ENCODE assay signal across 29 cellular contexts in genomic region chr14:89391123-89391522, GRCh38. TPM values are rescaled to one million over a fixed set of nuclear protein-coding genes. Genes with fewer than 3 reads are reported as not detected.
DNase-seq lines count a peak whose midpoint lies in the region; ATAC-seq, FAIRE-seq and TF ChIP-seq lines count a peak whose summit lies in the region.
"Had no signal": no experiment of that assay in that cellular context is flagged by ENCODE, and none has a peak within 500 bp of the region (broad histone marks: within the 10 kb centered on the region; RNA-seq: fewer than 3 reads in every experiment).

No MANE protein-coding gene starts in this region.

- no peak overlapping the region for H2AFZ ChIP-seq in DND-41 (ENCODE audit: low read depth, low read length)
- H2AFZ ChIP-seq: GM23248 had no signal

- no peak overlapping the region for H3K4me2 ChIP-seq in DND-41 (ENCODE audit: insufficient read depth, low read length)

- FAIRE-seq in pancreas (lab: Jason Lieb, UNC) (no peak), GM19239 (lab: Jason Lieb, UNC) (no peak)

- DNase-seq in DND-41 (no peak), M059J (ENCODE audit: low read depth) (peak; percentile 23), epithelial cell of esophagus (ENCODE audit: low read depth) (peak; percentile 27), pancreas (no peak), COLO668 (lab: John Stamatoyannopoulos, UW; ENCODE audit: unreplicated experiment) (no peak), cortex of kidney (lab: John Stamatoyannopoulos, UW) (no peak), GM19239 (ENCODE audit: insufficient read length, low spot score) (no peak)
- DNase-seq: activated CD4-positive, alpha-beta T cell treated with anti-CD3 and anti-CD28 coated beads, Interleukin-2, amount 10 ng/mL, durations not matched to agents 7 days and 5 days; activated naive CD4-positive, alpha-beta T cell treated with Interleukin-2 at 50 U/mL for 16 hours; activated T-cell treated with anti-CD3 and anti-CD28 coated beads, Interleukin-2, amount 50 U/mL, for 4 hours; CD8-positive, alpha-beta memory T cell; colonic mucosa; GDM1; GM23248; hypothalamus; midbrain; natural killer cell; NCI-H1092; NCI-H1694 treated with DMSO at 0.1 percent for 48 hours; NCI-H2171 treated with DMSO at 0.1 percent for 48 hours; NCI-H524 treated with DMSO at 0.1 percent for 48 hours; occipital lobe; SHP77 treated with DMSO at 0.1 percent for 48 hours; stimulated activated CD4-positive, alpha-beta T cell treated with anti-CD3 and anti-CD28 coated beads, Interleukin-2, amount 100 ng/mL, for 24 hours; trophoblast cell had no signal

- H3K27ac ChIP-seq in DND-41 (ENCODE audit: low read length) (peak overlapping the region; percentile 97), pancreas (no peak overlapping the region)
- H3K27ac ChIP-seq: breast epithelium, colonic mucosa, GM23248 had no signal

- no peak overlapping the region for H3K9ac ChIP-seq in DND-41 (ENCODE audit: low read depth, low read length)
- H3K9ac ChIP-seq: GM23248 had no signal

- H3K9me3 ChIP-seq in DND-41 (ENCODE audit: insufficient read depth, low read length, severe bottlenecking) = no peaks in the 10 kb centered on the region
- no peaks in the 10 kb centered on the region for H3K9me3 ChIP-seq in pancreas
- H3K9me3 ChIP-seq: breast epithelium, colonic mucosa had no signal

- H3K4me3 ChIP-seq in DND-41 (ENCODE audit: low read depth in 1 of 2, low read length in 2 of 2) (no peak overlapping the region), epithelial cell of esophagus (ENCODE audit: low read length) (no peak overlapping the region), pancreas (no peak overlapping the region)
- H3K4me3 ChIP-seq: breast epithelium, colonic mucosa, GM23248 had no signal

- peaks cover 88% of the 10 kb centered on the region for H3K79me2 ChIP-seq in DND-41 (ENCODE audit: insufficient read depth, low read length)

- H3K36me3 ChIP-seq in DND-41 (ENCODE audit: insufficient read depth, low read length) (peaks cover 22% of the 10 kb centered on the region), pancreas (no peaks in the 10 kb centered on the region)
- H3K36me3 ChIP-seq: breast epithelium, colonic mucosa had no signal

- no peaks in the 10 kb centered on the region for H3K27me3 ChIP-seq in DND-41 (ENCODE audit: insufficient read depth, low read length, poor library complexity)
- H3K27me3 ChIP-seq in pancreas = no peaks in the 10 kb centered on the region
- H3K27me3 ChIP-seq: breast epithelium, colonic mucosa had no signal

- no peak for ATAC-seq in DND-41 (ENCODE audit: insufficient read depth, low read depth)
- ATAC-seq in pancreas = peak; percentile 58 to 72 (median 69)
- ATAC-seq in GM18520 (IDR thresholded peaks at IDR 0.05; ENCODE audit: unreplicated experiment) = no peak
- ATAC-seq: activated T-cell treated with anti-CD3 and anti-CD28 coated beads, Interleukin-2, amount 50 U/mL, for 4 hours; esophagus mucosa; natural killer cell; Panc1 had no signal

- H4K20me1 ChIP-seq in DND-41 (ENCODE audit: insufficient read depth, low read length) = peaks cover 3% of the 10 kb centered on the region; the same call in 1 of the 2 replicates

- intact Hi-C loops in pancreas (cut with DNase I) = no loop called here

- peaks cover 72% of the 10 kb centered on the region for H3K4me1 ChIP-seq in DND-41 (ENCODE audit: insufficient read depth, low read length)
- H3K4me1 ChIP-seq in pancreas = peaks cover 0 to 8% (median 0%) of the 10 kb centered on the region in 3 donors
- H3K4me1 ChIP-seq: breast epithelium, colonic mucosa had no signal

- TF ChIP-seq CTCF in DND-41 (IDR thresholded peaks at IDR 0.05; ENCODE audit: borderline replicate concordance, extremely low read depth, low read length, poor library complexity, severe bottlenecking) (no peak), epithelial cell of esophagus (IDR thresholded peaks at IDR 0.05; ENCODE audit: insufficient read depth, low read depth, low read length, missing control alignments) (no peak), pancreas (IDR thresholded peaks at IDR 0.05) (no peak)

- WGBS in pancreas, 2 donors = 55 to 62% methylated on average over 9 of the region's 9 CpGs

RNA-seq across cellular contexts. Expression of gene FOXN3, which starts 25.9 kb away (rescaled TPM):
- 9.0 and 16.7 TPM in 2 replicates for total RNA-seq in M059J (2014; rRNA removed; shearing (Covaris generic))
- total RNA-seq in pancreas = 10 to 100 TPM; 28.3 to 58.0 (median 34.7) TPM
- 1 to 10 TPM; 8.8 TPM for polyA plus RNA-seq in pancreas

Comparison
In these comparisons a context has a peak if more than half of its experiments do, and no peak if none do; other contexts are left out.
1. ATAC-seq: peak in pancreas (4 of 4); none in DND-41 (single experiment) and GM18520 (single experiment).
2. DNase-seq: peak in M059J (single experiment) and epithelial cell of esophagus (single experiment); none in DND-41 (single experiment), pancreas (0 of 6), COLO668 (single experiment), cortex of kidney (single experiment) and GM19239 (single experiment).